In genomic region chr4:94947681-94948108, GRCh38 we compare ENCODE assay signal across 16 cellular contexts.
"Had no signal": no experiment of that assay in that cellular context is flagged by ENCODE, and none has a peak within 500 bp of the region (broad histone marks: within the 10 kb centered on the region; RNA-seq: fewer than 3 reads in every experiment).

No MANE protein-coding gene starts in this region.

- FAIRE-seq: pancreas had no signal

- H3K27me3 Mint-ChIP-seq: naive thymus-derived CD4-positive, alpha-beta T cell; stimulated activated naive B cell treated with anti-CD40 and anti-IgM and Interleukin-4, amounts not matched to agents 10 μg/mL and 1 μg/mL and 100 μg/mL, for 72 hours had no signal

- DNase-seq: activated CD4-positive, alpha-beta T cell treated with anti-CD3 and anti-CD28 coated beads, Interleukin-2, amount 50 U/mL, for 48 hours; activated naive CD4-positive, alpha-beta T cell treated with anti-CD3 and anti-CD28 coated beads, Interleukin-2, amount 50 U/mL, for 16 hours; hypothalamus; left colon; mucosa of descending colon; naive thymus-derived CD4-positive, alpha-beta T cell; pancreas; retina; stimulated activated CD4-positive, alpha-beta T cell treated with anti-CD3 and anti-CD28 coated beads, Interleukin-2, amount 100 ng/mL, for 48 hours; stimulated activated naive B cell treated with anti-CD40 and anti-IgM and Interleukin-4, amounts not matched to agents 10 μg/mL and 1 μg/mL and 100 μg/mL, for 72 hours; T-helper 1 cell; T1000 had no signal

- H3K27ac Mint-ChIP-seq: naive thymus-derived CD4-positive, alpha-beta T cell; stimulated activated naive B cell treated with anti-CD40 and anti-IgM and Interleukin-4, amounts not matched to agents 10 μg/mL and 1 μg/mL and 100 μg/mL, for 72 hours had no signal

- H3K4me3 Mint-ChIP-seq: naive thymus-derived CD4-positive, alpha-beta T cell; stimulated activated naive B cell treated with anti-CD40 and anti-IgM and Interleukin-4, amounts not matched to agents 10 μg/mL and 1 μg/mL and 100 μg/mL, for 72 hours had no signal

- H3K4me3 ChIP-seq: cardiac muscle cell, esophagus muscularis mucosa, mucosa of descending colon, pancreas, tibial nerve had no signal

- H3K36me3 Mint-ChIP-seq: naive thymus-derived CD4-positive, alpha-beta T cell; stimulated activated naive B cell treated with anti-CD40 and anti-IgM and Interleukin-4, amounts not matched to agents 10 μg/mL and 1 μg/mL and 100 μg/mL, for 72 hours had no signal

- H3K36me3 ChIP-seq: cardiac muscle cell, esophagus muscularis mucosa, pancreas, tibial nerve had no signal

- H3K4me1 Mint-ChIP-seq: naive thymus-derived CD4-positive, alpha-beta T cell; stimulated activated naive B cell treated with anti-CD40 and anti-IgM and Interleukin-4, amounts not matched to agents 10 μg/mL and 1 μg/mL and 100 μg/mL, for 72 hours had no signal

- H3K27ac ChIP-seq: cardiac muscle cell, esophagus muscularis mucosa, pancreas, tibial nerve, VCaP had no signal

- H3K27me3 ChIP-seq: cardiac muscle cell, esophagus muscularis mucosa, pancreas, tibial nerve had no signal

- H3K9me3 ChIP-seq: esophagus muscularis mucosa, mucosa of descending colon, pancreas had no signal

- H3K4me1 ChIP-seq: esophagus muscularis mucosa, pancreas, tibial nerve had no signal
